In the genomic region with DNA sequence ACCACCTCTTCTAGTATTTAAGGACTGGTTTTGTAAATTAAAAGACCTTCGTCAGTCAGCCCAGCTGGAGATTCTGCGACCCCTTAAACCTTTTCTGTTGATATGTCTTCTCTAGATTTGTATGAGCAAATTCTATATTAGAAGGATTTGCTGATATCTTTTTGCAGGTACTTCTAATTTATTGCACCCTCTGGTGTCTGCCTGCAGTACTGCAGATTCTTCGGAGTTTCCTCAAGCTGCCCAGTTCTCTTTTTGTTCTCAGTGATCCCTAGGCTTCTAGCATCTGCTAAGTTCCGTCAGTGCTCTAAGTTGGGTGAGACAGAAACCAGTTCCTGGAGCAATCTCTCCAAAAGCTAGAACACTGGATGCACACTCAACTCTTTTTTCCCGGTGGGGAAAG, we compare ENCODE assay signal across 9 cellular contexts.
A peak's percentile ranks its signal among the peaks of the same experiment; 100 is the strongest.
DNase-seq lines count a peak whose midpoint lies in the region; ATAC-seq and TF ChIP-seq lines count a peak whose summit lies in the region.
"Had no signal": no experiment of that assay in that cellular context is flagged by ENCODE, and none has a peak within 500 bp of the region (broad histone marks: within the 10 kb centered on the region; RNA-seq: fewer than 3 reads in every experiment).

No MANE protein-coding gene starts in this region.

- H3K27me3 ChIP-seq in A673 (replicated peaks; ENCODE audit: insufficient read depth, low read depth, low read length, poor library complexity) = no peaks in the 10 kb centered on the region

- H3K4me3 ChIP-seq in A673 (ENCODE audit: low read depth, low read length, poor library complexity, severe bottlenecking) = no peak overlapping the region
- H3K4me3 ChIP-seq: skin epidermis had no signal

- H3K4me1 ChIP-seq in A673 (ENCODE audit: insufficient read depth, low read length, poor library complexity, severe bottlenecking) = no peaks in the 10 kb centered on the region

- ATAC-seq in HG02870 (IDR thresholded peaks at IDR 0.05; ENCODE audit: unreplicated experiment) = peak; percentile 79

- no peaks in the 10 kb centered on the region for H3K36me3 ChIP-seq in A673 (ENCODE audit: insufficient read depth, low read length, poor library complexity, severe bottlenecking)

- CTCF ChIA-PET in A673 (lab: Charles Lee) = interaction anchor here (1.0 to 1.6 kb wide), 2 partner anchors 278 to 297 kb away, joined by 3 to 8 read pairs; no protein-coding TSS in a partner anchor

- no TSS peak for BruUV-seq in A673 (replicated peaks; lab: Mats Ljungman, UMichigan)

- DNase-seq in A673 (ENCODE audit: low spot score) (peak; percentile 69), NCI-H2171 treated with DMSO at 0.1 percent for 48 hours (lab: John Stamatoyannopoulos, UW) (peak; percentile 30), fibroblast of gingiva (ENCODE audit: low read depth) (peak; percentile 20), non-pigmented ciliary epithelial cell (ENCODE audit: low read depth) (peak; percentile 22), T1000 (lab: John Stamatoyannopoulos, UW) (no peak)
- DNase-seq in activated CD4-positive, alpha-beta T cell treated with anti-CD3 and anti-CD28 coated beads, Interleukin-2, amount 50 U/mL, for 1 hour = peak; percentile 25

- POLR2A ChIA-PET in A673 (lab: Charles Lee; ENCODE audit: low non-redundant PET) = no interaction called here

- TF ChIP-seq CTCF in A673 (conservative IDR thresholded peaks at IDR 0.05; ENCODE audit: low read depth, low read length) = peak; percentile 80
- TF ChIP-seq CTCF in GM12872 (IDR thresholded peaks at IDR 0.05; ENCODE audit: insufficient read depth, low read depth, low read length) = peak; percentile 78

- no peaks in the 10 kb centered on the region for H3K9me3 ChIP-seq in A673 (ENCODE audit: low read depth, low read length, poor library complexity, severe bottlenecking)

- intact Hi-C loops in A673 (cut with micrococcal nuclease; ENCODE audit: unreplicated experiment) = loop anchor here (1.0 to 5.0 kb wide), 4 partner anchors 114 to 424 kb away; no protein-coding TSS in a partner anchor

- no peak overlapping the region for H3K27ac ChIP-seq in A673 (ENCODE audit: low read depth, low read length, poor library complexity, severe bottlenecking)
- H3K27ac ChIP-seq: skin epidermis had no signal
